8 cellular contexts compared by ENCODE assay signal in genomic region chr10:59905735-59906416, GRCh38. TPM values are rescaled to one million over a fixed set of nuclear protein-coding genes. Genes with fewer than 3 reads are reported as not detected.
DNase-seq lines count a peak whose midpoint lies in the region; ATAC-seq and TF ChIP-seq lines count a peak whose summit lies in the region.

No MANE protein-coding gene starts in this region.

- no peaks in the 10 kb centered on the region for H3K9me3 Mint-ChIP-seq in WTC11

- peaks cover 27 to 84% (median 48%) of the 10 kb centered on the region in 3 donors for H3K4me1 ChIP-seq in esophagus squamous epithelium
- H3K4me1 ChIP-seq in neutrophil (ENCODE audit: control insufficient read depth in 1 of 2, insufficient read depth in 1 of 2, low read depth in 1 of 2, low read length in 1 of 2), result peaks cover 29 to 44% of the 10 kb centered on the region in 2 experiments

- H3K27me3 Mint-ChIP-seq in WTC11 (ENCODE audit: low read depth), result no peaks in the 10 kb centered on the region

- H3K36me3 Mint-ChIP-seq in WTC11, result no peaks in the 10 kb centered on the region

- H3K27me3 ChIP-seq in esophagus squamous epithelium (no peaks in the 10 kb centered on the region), neutrophil (no peaks in the 10 kb centered on the region)

- peak overlapping the region; percentile 87 to 96 (median 91) for H3K4me3 ChIP-seq in esophagus squamous epithelium
- H3K4me3 ChIP-seq in neutrophil (ENCODE audit: low read depth in 1 of 2, low read length in 1 of 2), result peak overlapping the region; percentile 50 to 67

- no peak for TF ChIP-seq POLR2A in esophagus squamous epithelium (IDR thresholded peaks at IDR 0.05)

- POLR2A ChIA-PET in WTC11 (lab: Charles Lee), result interaction anchor here (0.6 to 1.9 kb wide), 12 partner anchors 11 to 235 kb away, joined by 3 to 9 read pairs (median 4); partner anchors contain the start of gene SLC16A9

- TF ChIP-seq CTCF in WTC11 (IDR thresholded peaks at IDR 0.05) (no peak), esophagus squamous epithelium (IDR thresholded peaks at IDR 0.05) (no peak), neutrophil (IDR thresholded peaks at IDR 0.05) (no peak)

- intact Hi-C loops in esophagus squamous epithelium (cut with DNase I), result no loop called here

- WGBS in esophagus squamous epithelium, 2 donors, result 0% methylated on average over 2 of the region's 56 CpGs; no CpG with 5 or more reads in 1 of the 2 donors

- no peak for ATAC-seq in WTC11

- H3K9me3 ChIP-seq in esophagus squamous epithelium (no peaks in the 10 kb centered on the region), neutrophil (no peaks in the 10 kb centered on the region)

- peak; percentile 46 for DNase-seq in stimulated activated CD4-positive, alpha-beta T cell treated with anti-CD3 and anti-CD28 coated beads, Interleukin-15, amount 100 ng/mL, for 24 hours
- DNase-seq in stimulated activated CD4-positive, alpha-beta T cell treated with anti-CD3 and anti-CD28 coated beads, Interleukin-2, amount 100 ng/mL, for 48 hours, result no peak
- DNase-seq in WTC11 (ENCODE audit: low spot score), result no peak
- no peak for DNase-seq in esophagus squamous epithelium (lab: John Stamatoyannopoulos, UW)
- no peak for DNase-seq in epidermal melanocyte (ENCODE audit: insufficient read length, low spot score)
- DNase-seq in NCI-H2029 treated with DMSO at 0.1 percent for 48 hours (lab: John Stamatoyannopoulos, UW), result no peak
- no peak for DNase-seq in 8988T

- CTCF ChIA-PET in WTC11 (lab: Charles Lee), result interaction anchor here (0.6 to 2.9 kb wide), 20 partner anchors 11 to 129 kb away, joined by 3 to 28 read pairs (median 5); no protein-coding TSS in a partner anchor

- H3K4me1 Mint-ChIP-seq in WTC11, result peaks cover 64% of the 10 kb centered on the region

- no peak overlapping the region for H3K27ac Mint-ChIP-seq in WTC11

- H3K27ac ChIP-seq in esophagus squamous epithelium, result peak overlapping the region; percentile 94 to 98 (median 96)
- no peak overlapping the region for H3K27ac ChIP-seq in neutrophil

- H3K4me3 Mint-ChIP-seq in WTC11, result peak overlapping the region; percentile 98

- H3K36me3 ChIP-seq in esophagus squamous epithelium, result no peaks in the 10 kb centered on the region
- H3K36me3 ChIP-seq in neutrophil, result no peaks in the 10 kb centered on the region

TF ChIP-seq in WTC11, 78 proteins besides CTCF, POLR2A, EP300 and RAD21:
- TF ChIP-seq SMAD3 (CRISPR knock-in tag; IDR thresholded peaks at IDR 0.05; ENCODE audit: borderline replicate concordance) (0 out of 2 replicates have a peak, but pooled peaks have one; percentile 57), OVOL2 (CRISPR knock-in tag; IDR thresholded peaks at IDR 0.05; ENCODE audit: borderline replicate concordance) (no peak), ESRRA (CRISPR knock-in tag; IDR thresholded peaks at IDR 0.05; ENCODE audit: borderline replicate concordance) (0 out of 2 replicates have a peak, but pooled peaks have one; percentile 14), FOXK1 (CRISPR knock-in tag; IDR thresholded peaks at IDR 0.05) (peak; percentile 49; the same call in 1 of the 2 replicates), ZNF512 (CRISPR knock-in tag; IDR thresholded peaks at IDR 0.05; ENCODE audit: borderline replicate concordance) (no peak)
- TF ChIP-seq, protein P1, sequence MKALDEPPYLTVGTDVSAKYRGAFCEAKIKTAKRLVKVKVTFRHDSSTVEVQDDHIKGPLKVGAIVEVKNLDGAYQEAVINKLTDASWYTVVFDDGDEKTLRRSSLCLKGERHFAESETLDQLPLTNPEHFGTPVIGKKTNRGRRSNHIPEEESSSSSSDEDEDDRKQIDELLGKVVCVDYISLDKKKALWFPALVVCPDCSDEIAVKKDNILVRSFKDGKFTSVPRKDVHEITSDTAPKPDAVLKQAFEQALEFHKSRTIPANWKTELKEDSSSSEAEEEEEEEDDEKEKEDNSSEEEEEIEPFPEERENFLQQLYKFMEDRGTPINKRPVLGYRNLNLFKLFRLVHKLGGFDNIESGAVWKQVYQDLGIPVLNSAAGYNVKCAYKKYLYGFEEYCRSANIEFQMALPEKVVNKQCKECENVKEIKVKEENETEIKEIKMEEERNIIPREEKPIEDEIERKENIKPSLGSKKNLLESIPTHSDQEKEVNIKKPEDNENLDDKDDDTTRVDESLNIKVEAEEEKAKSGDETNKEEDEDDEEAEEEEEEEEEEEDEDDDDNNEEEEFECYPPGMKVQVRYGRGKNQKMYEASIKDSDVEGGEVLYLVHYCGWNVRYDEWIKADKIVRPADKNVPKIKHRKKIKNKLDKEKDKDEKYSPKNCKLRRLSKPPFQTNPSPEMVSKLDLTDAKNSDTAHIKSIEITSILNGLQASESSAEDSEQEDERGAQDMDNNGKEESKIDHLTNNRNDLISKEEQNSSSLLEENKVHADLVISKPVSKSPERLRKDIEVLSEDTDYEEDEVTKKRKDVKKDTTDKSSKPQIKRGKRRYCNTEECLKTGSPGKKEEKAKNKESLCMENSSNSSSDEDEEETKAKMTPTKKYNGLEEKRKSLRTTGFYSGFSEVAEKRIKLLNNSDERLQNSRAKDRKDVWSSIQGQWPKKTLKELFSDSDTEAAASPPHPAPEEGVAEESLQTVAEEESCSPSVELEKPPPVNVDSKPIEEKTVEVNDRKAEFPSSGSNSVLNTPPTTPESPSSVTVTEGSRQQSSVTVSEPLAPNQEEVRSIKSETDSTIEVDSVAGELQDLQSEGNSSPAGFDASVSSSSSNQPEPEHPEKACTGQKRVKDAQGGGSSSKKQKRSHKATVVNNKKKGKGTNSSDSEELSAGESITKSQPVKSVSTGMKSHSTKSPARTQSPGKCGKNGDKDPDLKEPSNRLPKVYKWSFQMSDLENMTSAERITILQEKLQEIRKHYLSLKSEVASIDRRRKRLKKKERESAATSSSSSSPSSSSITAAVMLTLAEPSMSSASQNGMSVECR (CRISPR knock-in tag; IDR thresholded peaks at IDR 0.05; ENCODE audit: borderline replicate concordance), result 0 out of 2 replicates have a peak, but pooled peaks have one; percentile 66
TF ChIP-seq in WTC11: peak in this region for 4.

RNA-seq across cellular contexts. Expression of gene CCDC6, which starts 0.5 kb away (rescaled TPM):
- total RNA-seq in WTC11 (2021), result 48.4 to 55.2 TPM (median 49.8 TPM) in 3 replicates
- total RNA-seq in esophagus squamous epithelium, result 10 to 100 TPM; 52.5 to 65.8 (median 57.7) TPM
